ENCODE assay signal across 12 cellular contexts in the genomic region with DNA sequence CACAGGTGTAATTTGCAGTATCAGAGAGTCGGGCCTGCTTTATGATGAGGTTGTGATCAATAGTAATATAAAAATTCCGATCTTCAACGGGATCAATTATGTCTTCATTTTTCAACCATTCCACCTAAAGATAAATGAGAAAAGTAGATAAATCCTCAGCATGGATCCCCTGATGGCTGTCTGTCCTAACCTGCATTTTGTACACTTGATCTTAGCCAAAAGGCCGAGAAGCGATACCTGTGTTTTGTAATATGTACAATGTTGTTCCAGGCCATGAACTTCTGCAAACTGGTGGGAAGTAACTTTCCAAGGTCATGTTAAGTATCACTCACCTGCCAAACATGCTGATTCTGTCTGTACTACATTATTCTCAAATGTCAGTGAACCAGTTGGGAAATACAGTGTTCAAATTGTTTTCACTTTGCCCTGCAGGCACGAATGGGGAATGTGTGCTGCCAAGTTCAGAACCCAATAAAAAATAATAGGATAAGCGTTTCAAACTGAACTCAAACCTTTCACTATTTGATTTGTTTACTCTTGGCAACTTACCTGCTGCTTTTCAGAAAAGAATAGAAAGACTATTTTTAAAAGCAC.
DNase-seq lines count a peak whose midpoint lies in the region; TF ChIP-seq lines count a peak whose summit lies in the region.
"Had no signal": no experiment of that assay in that cellular context is flagged by ENCODE, and none has a peak within 500 bp of the region (broad histone marks: within the 10 kb centered on the region; RNA-seq: fewer than 3 reads in every experiment).

No MANE protein-coding gene starts in this region.

- no peak for TF ChIP-seq RAD21 in Ishikawa (IDR thresholded peaks at IDR 0.05; ENCODE audit: low read depth)

- H3K4me1 ChIP-seq in prostate gland (replicated peaks): peaks cover 4% of the 10 kb centered on the region

- no peak overlapping the region for H3K4me3 ChIP-seq in epithelial cell of esophagus (ENCODE audit: low read length)
- no peak overlapping the region for H3K4me3 ChIP-seq in prostate gland
- H3K4me3 ChIP-seq: BLaER1 treated with 17β-estradiol and CSF1 and Interleukin-3, amounts not matched to agents 10 nM and 100 nM had no signal

- 37% methylated on average over 7 of the region's 7 CpGs for WGBS in prostate gland

- peak; percentile 36; the same call in 1 of the 2 replicates for TF ChIP-seq EP300 in Ishikawa (IDR thresholded peaks at IDR 0.05; ENCODE audit: borderline replicate concordance)

- no peaks in the 10 kb centered on the region for H3K9me3 ChIP-seq in prostate gland
- H3K9me3 ChIP-seq: BLaER1 treated with 17β-estradiol and CSF1 and Interleukin-3, amounts not matched to agents 10 nM and 100 nM had no signal

- no peak for TF ChIP-seq CTCF in epithelial cell of esophagus (IDR thresholded peaks at IDR 0.05; ENCODE audit: insufficient read depth, low read depth, low read length, missing control alignments)
- TF ChIP-seq CTCF in prostate gland (IDR thresholded peaks at IDR 0.05): peak in 1 of 4 experiments; percentile 18

- peak; percentile 91 for DNase-seq in NCI-H69 (lab: John Stamatoyannopoulos, UW)
- DNase-seq in epithelial cell of esophagus (ENCODE audit: low read depth): peak; percentile 68
- DNase-seq in prostate gland (ENCODE audit: low spot score): peak; percentile 62
- DNase-seq in central memory CD4-positive, alpha-beta T cell: no peak
- no peak for DNase-seq in cerebellar cortex (ENCODE audit: low spot score)
- DNase-seq in iPS-NIHi7 (ENCODE audit: extremely low spot score): no peak
- DNase-seq: activated CD4-positive, alpha-beta T cell treated with anti-CD3 and anti-CD28 coated beads, Interleukin-2, amount 10 ng/mL, durations not matched to agents 24 days and 14 days; DMS79 treated with DMSO at 0.1 percent for 48 hours; effector memory CD4-positive, alpha-beta T cell; SHP77 had no signal

- TF ChIP-seq POLR2A in prostate gland (IDR thresholded peaks at IDR 0.05): no peak

- no peaks in the 10 kb centered on the region for H3K27me3 ChIP-seq in prostate gland (replicated peaks; ENCODE audit: insufficient read depth)
- H3K27me3 ChIP-seq: BLaER1 treated with 17β-estradiol and CSF1 and Interleukin-3, amounts not matched to agents 10 nM and 100 nM had no signal

- intact Hi-C loops in prostate gland (cut with DNase I): no loop called here

- H3K36me3 ChIP-seq in prostate gland: no peaks in the 10 kb centered on the region
- H3K36me3 ChIP-seq: BLaER1 treated with 17β-estradiol and CSF1 and Interleukin-3, amounts not matched to agents 10 nM and 100 nM had no signal

- no peak overlapping the region for H3K27ac ChIP-seq in prostate gland
- H3K27ac ChIP-seq: BLaER1 treated with 17β-estradiol and CSF1 and Interleukin-3, amounts not matched to agents 10 nM and 100 nM had no signal

TF ChIP-seq in Ishikawa, 13 proteins besides CTCF, POLR2A, EP300 and RAD21:
- no peak for TF ChIP-seq ZBTB7A (IDR thresholded peaks at IDR 0.05; ENCODE audit: low read depth)
- no peak for TF ChIP-seq YY1 (IDR thresholded peaks at IDR 0.05; ENCODE audit: low read depth)
- no peak for TF ChIP-seq TAF1 (IDR thresholded peaks at IDR 0.05; ENCODE audit: low read depth)
- TF ChIP-seq NFIC (IDR thresholded peaks at IDR 0.05): peak; percentile 52
- peak; percentile 72 for TF ChIP-seq CEBPB (IDR thresholded peaks at IDR 0.05)
- TF ChIP-seq FOXM1 (IDR thresholded peaks at IDR 0.05; ENCODE audit: borderline replicate concordance, low read depth): no peak
- 0 out of 2 replicates have a peak, but pooled peaks have one; percentile 31 for TF ChIP-seq TEAD4 (IDR thresholded peaks at IDR 0.05)
- no peak for TF ChIP-seq CREB1 (IDR thresholded peaks at IDR 0.05; ENCODE audit: low read depth)
- 0 out of 2 replicates have a peak, but pooled peaks have one; percentile 59 for TF ChIP-seq TCF12 (IDR thresholded peaks at IDR 0.05; ENCODE audit: low read depth)
- no peak for TF ChIP-seq EGR1 (IDR thresholded peaks at IDR 0.05)
- TF ChIP-seq, protein P1, sequence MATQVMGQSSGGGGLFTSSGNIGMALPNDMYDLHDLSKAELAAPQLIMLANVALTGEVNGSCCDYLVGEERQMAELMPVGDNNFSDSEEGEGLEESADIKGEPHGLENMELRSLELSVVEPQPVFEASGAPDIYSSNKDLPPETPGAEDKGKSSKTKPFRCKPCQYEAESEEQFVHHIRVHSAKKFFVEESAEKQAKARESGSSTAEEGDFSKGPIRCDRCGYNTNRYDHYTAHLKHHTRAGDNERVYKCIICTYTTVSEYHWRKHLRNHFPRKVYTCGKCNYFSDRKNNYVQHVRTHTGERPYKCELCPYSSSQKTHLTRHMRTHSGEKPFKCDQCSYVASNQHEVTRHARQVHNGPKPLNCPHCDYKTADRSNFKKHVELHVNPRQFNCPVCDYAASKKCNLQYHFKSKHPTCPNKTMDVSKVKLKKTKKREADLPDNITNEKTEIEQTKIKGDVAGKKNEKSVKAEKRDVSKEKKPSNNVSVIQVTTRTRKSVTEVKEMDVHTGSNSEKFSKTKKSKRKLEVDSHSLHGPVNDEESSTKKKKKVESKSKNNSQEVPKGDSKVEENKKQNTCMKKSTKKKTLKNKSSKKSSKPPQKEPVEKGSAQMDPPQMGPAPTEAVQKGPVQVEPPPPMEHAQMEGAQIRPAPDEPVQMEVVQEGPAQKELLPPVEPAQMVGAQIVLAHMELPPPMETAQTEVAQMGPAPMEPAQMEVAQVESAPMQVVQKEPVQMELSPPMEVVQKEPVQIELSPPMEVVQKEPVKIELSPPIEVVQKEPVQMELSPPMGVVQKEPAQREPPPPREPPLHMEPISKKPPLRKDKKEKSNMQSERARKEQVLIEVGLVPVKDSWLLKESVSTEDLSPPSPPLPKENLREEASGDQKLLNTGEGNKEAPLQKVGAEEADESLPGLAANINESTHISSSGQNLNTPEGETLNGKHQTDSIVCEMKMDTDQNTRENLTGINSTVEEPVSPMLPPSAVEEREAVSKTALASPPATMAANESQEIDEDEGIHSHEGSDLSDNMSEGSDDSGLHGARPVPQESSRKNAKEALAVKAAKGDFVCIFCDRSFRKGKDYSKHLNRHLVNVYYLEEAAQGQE (IDR thresholded peaks at IDR 0.05; ENCODE audit: low read depth): no peak

Comparison
In these comparisons a context has a peak if more than half of its experiments do, and no peak if none do; other contexts are left out.
1. DNase-seq: peak in NCI-H69 (single experiment), epithelial cell of esophagus (single experiment) and prostate gland (single experiment); none in central memory CD4-positive, alpha-beta T cell (single experiment), cerebellar cortex (single experiment) and iPS-NIHi7 (single experiment).